ENCODE assay signal across 14 cellular contexts in genomic region chr2:238422285-238422684, GRCh38.
"Had no signal": no experiment of that assay in that cellular context is flagged by ENCODE, and none has a peak within 500 bp of the region (broad histone marks: within the 10 kb centered on the region; RNA-seq: fewer than 3 reads in every experiment).

No MANE protein-coding gene starts in this region.

- H3K9me3 Mint-ChIP-seq: stimulated activated memory B cell treated with anti-CD40 and anti-IgM and Interleukin-4, amounts not matched to agents 10 μg/mL and 1 μg/mL and 100 μg/mL, for 72 hours had no signal

- H3K27ac Mint-ChIP-seq: stimulated activated memory B cell treated with anti-CD40 and anti-IgM and Interleukin-4, amounts not matched to agents 10 μg/mL and 1 μg/mL and 100 μg/mL, for 72 hours had no signal

- H3K4me3 Mint-ChIP-seq: stimulated activated memory B cell treated with anti-CD40 and anti-IgM and Interleukin-4, amounts not matched to agents 10 μg/mL and 1 μg/mL and 100 μg/mL, for 72 hours had no signal

- ATAC-seq: esophagus mucosa; left lung; stimulated activated memory B cell treated with anti-CD40 and anti-IgM and Interleukin-4, amounts not matched to agents 10 μg/mL and 1 μg/mL and 100 μg/mL, for 72 hours had no signal

- DNase-seq: activated CD4-positive, CD25-positive, alpha-beta regulatory T cell treated with anti-CD3 and anti-CD28 coated beads, Interleukin-2, amount 50 U/mL, for 72 hours; activated effector memory CD4-positive, alpha-beta T cell treated with Interleukin-2 at 50 U/mL for 16 hours; activated naive CD4-positive, alpha-beta T cell treated with anti-CD3 and anti-CD28 coated beads, Interleukin-2, amount 50 U/mL, for 16 hours; hippocampal formation; mesendoderm; retina; stimulated activated CD4-positive, alpha-beta T cell treated with anti-CD3 and anti-CD28 coated beads, Interleukin-12 subunit alpha, Interleukin-12 subunit beta, amount 100 ng/mL, for 4 hours; stimulated activated CD4-positive, alpha-beta T cell treated with anti-CD3 and anti-CD28 coated beads, Interleukin-2, amount 100 ng/mL, for 24 hours; T-helper 2 cell; tibial artery; uterus had no signal
